19 cellular contexts compared by ENCODE assay signal in genomic region chrX:130885996-130886395, GRCh38. TPM values are rescaled to one million over a fixed set of nuclear protein-coding genes. Genes with fewer than 3 reads are reported as not detected.
DNase-seq lines count a peak whose midpoint lies in the region; ATAC-seq and TF ChIP-seq lines count a peak whose summit lies in the region.
"Had no signal": no experiment of that assay in that cellular context is flagged by ENCODE, and none has a peak within 500 bp of the region (broad histone marks: within the 10 kb centered on the region; RNA-seq: fewer than 3 reads in every experiment).

No MANE protein-coding gene starts in this region.

- H3K4me1 Mint-ChIP-seq in activated T-cell treated with anti-CD3 and anti-CD28 coated beads, Interleukin-2, amount 50 U/mL, for 24 hours (ENCODE audit: low read depth), result peaks cover 27% of the 10 kb centered on the region

- H3K36me3 ChIP-seq in ascending aorta, result no peaks in the 10 kb centered on the region
- H3K36me3 ChIP-seq in parathyroid adenoma (ENCODE audit: control insufficient read depth, insufficient read depth, low read length), result no peaks in the 10 kb centered on the region
- H3K36me3 ChIP-seq in spleen, result no peaks in the 10 kb centered on the region
- H3K36me3 ChIP-seq: right atrium auricular region had no signal

- H3K4me1 ChIP-seq in ascending aorta (no peaks in the 10 kb centered on the region), parathyroid adenoma (no peaks in the 10 kb centered on the region), spleen (no peaks in the 10 kb centered on the region)
- H3K4me1 ChIP-seq: right atrium auricular region, testis had no signal

- H3K27me3 ChIP-seq in ascending aorta (no peaks in the 10 kb centered on the region), parathyroid adenoma (ENCODE audit: control insufficient read depth, insufficient read depth, low read length) (no peaks in the 10 kb centered on the region), spleen (replicated peaks in 1 of 7) (no peaks in the 10 kb centered on the region)
- H3K27me3 ChIP-seq: testis had no signal

- intact Hi-C loops in ascending aorta (cut with DNase I) (no loop called here), spleen (cut with DNase I; ENCODE audit: low total_unique reads) (no loop called here)

- 54 to 71% (median 66%) methylated on average over 5 of the region's 5 CpGs for WGBS in spleen, 5 donors

- H3K9me3 Mint-ChIP-seq in activated T-cell treated with anti-CD3 and anti-CD28 coated beads, Interleukin-2, amount 50 U/mL, for 24 hours, result no peaks in the 10 kb centered on the region
- H3K9me3 Mint-ChIP-seq: CD8-positive, alpha-beta T cell had no signal

- H3K9ac ChIP-seq in parathyroid adenoma, result no peak overlapping the region

- H2AFZ ChIP-seq in parathyroid adenoma, result peak overlapping the region; percentile 47

- H3K27ac ChIP-seq in ascending aorta (no peak overlapping the region), parathyroid adenoma (no peak overlapping the region), spleen (no peak overlapping the region)
- H3K27ac ChIP-seq: right atrium auricular region, testis had no signal

- TF ChIP-seq CTCF in ascending aorta (IDR thresholded peaks at IDR 0.05) (no peak), parathyroid adenoma (IDR thresholded peaks at IDR 0.05) (no peak), spleen (IDR thresholded peaks at IDR 0.05 in 8 of 11, conservative IDR thresholded peaks at IDR 0.05 in 3 of 11) (no peak)

- H3K4me3 ChIP-seq in ascending aorta (peak overlapping the region; percentile 29 to 44), parathyroid adenoma (ENCODE audit: low read depth, low read length) (no peak overlapping the region), spleen (no peak overlapping the region)
- H3K4me3 ChIP-seq: mucosa of descending colon, right atrium auricular region, testis had no signal

- H3K27ac Mint-ChIP-seq in activated T-cell treated with anti-CD3 and anti-CD28 coated beads, Interleukin-2, amount 50 U/mL, for 24 hours, result no peak overlapping the region
- H3K27ac Mint-ChIP-seq: CD8-positive, alpha-beta T cell had no signal

- ATAC-seq in GM21515 (IDR thresholded peaks at IDR 0.05; ENCODE audit: unreplicated experiment), result no peak
- no peak for ATAC-seq in HG02623 (IDR thresholded peaks at IDR 0.05; ENCODE audit: unreplicated experiment)
- ATAC-seq: CD8-positive, alpha-beta T cell; HCT116; HepG2; mucosa of descending colon had no signal

- H3K9me3 ChIP-seq in ascending aorta (no peaks in the 10 kb centered on the region), parathyroid adenoma (ENCODE audit: control insufficient read depth, low read length) (no peaks in the 10 kb centered on the region), spleen (no peaks in the 10 kb centered on the region)
- H3K9me3 ChIP-seq: mucosa of descending colon, right atrium auricular region, testis had no signal

- H3K4me3 Mint-ChIP-seq in activated T-cell treated with anti-CD3 and anti-CD28 coated beads, Interleukin-2, amount 50 U/mL, for 24 hours, result peak overlapping the region; percentile 18

- H3K27me3 Mint-ChIP-seq in activated T-cell treated with anti-CD3 and anti-CD28 coated beads, Interleukin-2, amount 50 U/mL, for 24 hours, result peaks cover 24% of the 10 kb centered on the region

- DNase-seq in activated T-cell treated with anti-CD3 and anti-CD28 coated beads, Interleukin-2, amount 50 U/mL, for 24 hours, result no peak
- DNase-seq in activated T-cell treated with anti-CD3 and anti-CD28 coated beads, Interleukin-2, amount 50 U/mL, for 48 hours, result no peak
- DNase-seq in NCI-H1105 treated with DMSO at 0.1 percent for 48 hours (lab: John Stamatoyannopoulos, UW) (peak; percentile 39), ascending aorta (ENCODE audit: low spot score in 2 of 2) (no peak), spleen (no peak)
- DNase-seq: activated CD8-positive, alpha-beta memory T cell treated with anti-CD3 and anti-CD28 coated beads for 24 hours; activated gamma-delta T cell; CD8-positive, alpha-beta T cell; head of caudate nucleus; mucosa of descending colon; NCI-H446; stimulated activated CD4-positive, alpha-beta T cell treated with anti-CD3 and anti-CD28 coated beads, Interleukin-15, amount 100 ng/mL, for 24 hours; testis had no signal

- no peaks in the 10 kb centered on the region for H3K36me3 Mint-ChIP-seq in activated T-cell treated with anti-CD3 and anti-CD28 coated beads, Interleukin-2, amount 50 U/mL, for 24 hours (ENCODE audit: low read depth)
- H3K36me3 Mint-ChIP-seq: CD8-positive, alpha-beta T cell had no signal

- no peak overlapping the region for H3K4me2 ChIP-seq in parathyroid adenoma (ENCODE audit: low read length)

- H3K79me2 ChIP-seq in parathyroid adenoma, result no peaks in the 10 kb centered on the region

- TF ChIP-seq POLR2A in spleen (IDR thresholded peaks at IDR 0.05), result no peak

RNA-seq across cellular contexts. Expression of gene ENOX2, which starts 17.0 kb away (rescaled TPM):
- total RNA-seq in ascending aorta, result 2.0 TPM
- total RNA-seq in spleen, result 10 to 100 TPM; 16.1 to 30.0 (median 24.0) TPM
- 1 to 10 TPM; 5.2 to 7.1 (median 5.7) TPM for polyA plus RNA-seq in spleen

Comparison
In these comparisons a context has a peak if more than half of its experiments do, and no peak if none do; other contexts are left out.
1. H3K4me3 ChIP-seq: peak in ascending aorta (2 of 2); none in parathyroid adenoma (single experiment) and spleen (0 of 8).